27 cellular contexts compared by ENCODE assay signal in the genomic region with DNA sequence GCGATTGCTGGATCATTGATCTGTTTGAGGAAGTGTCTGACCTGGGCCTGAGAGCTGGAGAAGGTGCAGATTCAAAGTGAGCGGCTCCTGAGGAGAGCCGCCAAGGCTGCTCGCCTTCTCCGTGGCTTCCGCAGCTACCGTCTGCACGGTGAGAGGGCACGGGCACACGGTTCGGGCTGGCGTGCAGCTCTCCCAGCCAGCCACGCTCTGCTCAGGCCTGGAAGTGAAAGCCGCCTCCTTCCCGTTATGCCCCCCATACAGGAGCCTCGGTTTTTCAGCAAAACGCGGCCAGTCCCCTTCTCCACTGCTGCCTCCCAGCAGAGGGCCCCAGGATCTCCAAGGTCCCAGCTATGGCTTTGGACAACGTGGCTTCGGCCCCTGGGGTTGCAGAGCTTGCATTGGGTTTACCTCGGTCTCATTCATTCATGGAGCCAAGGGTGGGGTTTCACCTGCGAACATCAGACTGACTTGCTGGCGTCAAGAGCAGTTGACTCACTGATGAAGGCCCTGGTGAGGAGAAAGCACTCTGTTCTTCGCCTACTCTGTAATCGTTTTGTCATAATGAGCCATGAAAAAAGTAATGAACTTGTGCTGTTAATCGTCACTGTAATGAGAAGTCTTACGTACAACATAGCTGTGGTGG.
"Had no signal": no experiment of that assay in that cellular context is flagged by ENCODE, and none has a peak within 500 bp of the region (broad histone marks: within the 10 kb centered on the region; RNA-seq: fewer than 3 reads in every experiment).

No MANE protein-coding gene starts in this region.

- H3K4me3 ChIP-seq: esophagus squamous epithelium, left ventricle myocardium inferior, ovary, prostate gland, sigmoid colon, vagina had no signal

- H3K27me3 Mint-ChIP-seq: stimulated activated memory B cell treated with anti-CD40 and anti-IgM and Interleukin-4, amounts not matched to agents 10 μg/mL and 1 μg/mL and 100 μg/mL, for 72 hours; stimulated activated naive CD8-positive, alpha-beta T cell treated with anti-CD3 and anti-CD28 coated beads, Interleukin-15, amount 100 ng/mL, for 72 hours; type B pancreatic cell had no signal

- FAIRE-seq: frontal cortex, small intestine had no signal

- H3K36me3 ChIP-seq: ovary had no signal

- H3K27ac Mint-ChIP-seq: activated T-helper 1 cell treated with anti-CD3 and anti-CD28 coated beads, Interleukin-12 subunit alpha, Interleukin-12 subunit beta, Interleukin-2, Interleukin-4 antibody, amounts not matched to agents 30 ng/mL and 10 ng/mL and 1 ng/mL, durations not matched to agents 14 hours and 24 hours and 36 hours; nephron; stimulated activated memory B cell treated with anti-CD40 and anti-IgM and Interleukin-4, amounts not matched to agents 10 μg/mL and 1 μg/mL and 100 μg/mL, for 72 hours; type B pancreatic cell had no signal

- H3K4me3 Mint-ChIP-seq: activated T-helper 1 cell treated with anti-CD3 and anti-CD28 coated beads, Interleukin-12 subunit alpha, Interleukin-12 subunit beta, Interleukin-2, Interleukin-4 antibody, amounts not matched to agents 30 ng/mL and 10 ng/mL and 1 ng/mL, durations not matched to agents 14 hours and 24 hours and 36 hours; nephron; stimulated activated memory B cell treated with anti-CD40 and anti-IgM and Interleukin-4, amounts not matched to agents 10 μg/mL and 1 μg/mL and 100 μg/mL, for 72 hours; stimulated activated naive CD8-positive, alpha-beta T cell treated with anti-CD3 and anti-CD28 coated beads, Interleukin-15, amount 100 ng/mL, for 72 hours; type B pancreatic cell had no signal

- H3K27ac ChIP-seq: epithelial cell of prostate, esophagus squamous epithelium, left ventricle myocardium inferior, neutrophil, ovary, prostate gland, sigmoid colon, vagina had no signal

- ATAC-seq: stimulated activated memory B cell treated with anti-CD40 and anti-IgM and Interleukin-4, amounts not matched to agents 10 μg/mL and 1 μg/mL and 100 μg/mL, for 72 hours; stimulated activated naive CD8-positive, alpha-beta T cell treated with anti-CD3 and anti-CD28 coated beads, Interleukin-15, amount 100 ng/mL, for 72 hours had no signal

- H3K9me3 Mint-ChIP-seq: activated T-helper 1 cell treated with anti-CD3 and anti-CD28 coated beads, Interleukin-12 subunit alpha, Interleukin-12 subunit beta, Interleukin-2, Interleukin-4 antibody, amounts not matched to agents 30 ng/mL and 10 ng/mL and 1 ng/mL, durations not matched to agents 14 hours and 24 hours and 36 hours; nephron; stimulated activated memory B cell treated with anti-CD40 and anti-IgM and Interleukin-4, amounts not matched to agents 10 μg/mL and 1 μg/mL and 100 μg/mL, for 72 hours; stimulated activated naive CD8-positive, alpha-beta T cell treated with anti-CD3 and anti-CD28 coated beads, Interleukin-15, amount 100 ng/mL, for 72 hours; type B pancreatic cell had no signal

- DNase-seq: activated CD4-positive, alpha-beta T cell treated with anti-CD3 and anti-CD28 coated beads for 48 hours; activated CD4-positive, alpha-beta T cell treated with anti-CD3 and anti-CD28 coated beads, Interleukin-2, amount 50 U/mL, for 48 hours; activated CD8-positive, alpha-beta memory T cell treated with anti-CD3 and anti-CD28 coated beads for 24 hours; activated gamma-delta T cell treated with Interleukin-2 at 50 U/mL for 16 hours; activated naive CD4-positive, alpha-beta T cell treated with anti-CD3 and anti-CD28 coated beads, Interleukin-2, amount 50 U/mL, for 16 hours; amygdala; esophagus squamous epithelium; left ventricle myocardium inferior; mammary epithelial cell; ovary; sigmoid colon; small intestine; stimulated activated CD4-positive, alpha-beta T cell treated with anti-CD3 and anti-CD28 coated beads, Interleukin-1b, Interleukin-23, amount 100 ng/mL, for 48 hours; stimulated activated CD4-positive, alpha-beta T cell treated with anti-CD3 and anti-CD28 coated beads, Interleukin-4, amount 100 ng/mL, for 4 hours; stimulated activated CD8-positive, alpha-beta memory T cell treated with anti-CD3 and anti-CD28 coated beads, Interleukin-4, amount 100 ng/mL, for 48 hours; stimulated activated naive CD8-positive, alpha-beta T cell treated with anti-CD3 and anti-CD28 coated beads, Interleukin-15, amount 100 ng/mL, for 72 hours; substantia nigra; T-helper 1 cell had no signal

- H3K4me1 Mint-ChIP-seq: nephron; stimulated activated memory B cell treated with anti-CD40 and anti-IgM and Interleukin-4, amounts not matched to agents 10 μg/mL and 1 μg/mL and 100 μg/mL, for 72 hours had no signal

- H3K27me3 ChIP-seq: esophagus squamous epithelium, neutrophil, ovary, sigmoid colon, vagina had no signal

- H3K9me3 ChIP-seq: esophagus squamous epithelium, left ventricle myocardium inferior, neutrophil, ovary, prostate gland, sigmoid colon, vagina had no signal

- H3K4me1 ChIP-seq: esophagus squamous epithelium, left ventricle myocardium inferior, prostate gland, sigmoid colon, vagina had no signal
